21 cellular contexts compared by ENCODE assay signal in the genomic region with DNA sequence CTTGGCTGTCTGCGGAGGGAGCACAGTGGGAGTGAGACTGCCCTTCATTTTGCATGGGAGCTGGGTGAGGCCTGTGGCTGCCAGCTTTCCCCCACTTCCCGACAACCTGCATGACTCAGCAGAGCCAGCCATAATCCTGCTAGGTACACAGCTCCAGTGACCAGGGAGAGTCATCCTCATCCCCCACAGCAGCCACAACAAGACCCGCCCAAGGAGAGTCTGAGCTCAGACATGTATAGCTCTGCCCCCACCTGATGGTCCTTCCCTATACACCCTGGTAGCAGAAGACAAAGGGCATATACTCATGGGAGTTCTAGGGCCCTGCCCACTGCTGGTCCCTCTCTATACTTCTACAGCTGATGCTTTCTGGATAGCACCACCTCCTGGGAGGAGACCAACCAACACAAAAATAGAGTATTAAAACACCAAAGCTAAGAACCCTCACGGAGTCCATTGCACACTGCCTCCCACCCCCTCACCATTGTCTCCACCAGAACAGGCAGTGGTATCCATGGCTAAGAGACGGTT. TPM values are rescaled to one million over a fixed set of nuclear protein-coding genes. Genes with fewer than 3 reads are reported as not detected.
DNase-seq lines count a peak whose midpoint lies in the region; ATAC-seq, FAIRE-seq and TF ChIP-seq lines count a peak whose summit lies in the region.
"Had no signal": no experiment of that assay in that cellular context is flagged by ENCODE, and none has a peak within 500 bp of the region (broad histone marks: within the 10 kb centered on the region; RNA-seq: fewer than 3 reads in every experiment).

No MANE protein-coding gene starts in this region.

- no peaks in the 10 kb centered on the region for H3K9me3 ChIP-seq in thyroid gland
- H3K9me3 ChIP-seq: thoracic aorta had no signal

- H3K36me3 ChIP-seq in thyroid gland: no peaks in the 10 kb centered on the region
- H3K36me3 ChIP-seq: BLaER1, cardiac muscle cell, thoracic aorta had no signal

- H3K4me3 ChIP-seq in fibroblast of mammary gland (ENCODE audit: control insufficient read depth, low read depth, low read length) (no peak overlapping the region), retinal pigment epithelial cell (ENCODE audit: low read length) (no peak overlapping the region), thyroid gland (replicated peaks in 1 of 3) (no peak overlapping the region)
- H3K4me3 ChIP-seq: BLaER1, cardiac muscle cell had no signal

- no peaks in the 10 kb centered on the region for H3K4me1 ChIP-seq in thyroid gland
- H3K4me1 ChIP-seq: BLaER1 had no signal

- H3K4me1 Mint-ChIP-seq in HFFc6 (ENCODE audit: low read depth): peaks cover 22% of the 10 kb centered on the region
- H3K4me1 Mint-ChIP-seq in activated T-helper 2 cell treated with anti-CD3 and anti-CD28 coated beads, Interferon-gamma antibody, Interleukin-2, Interleukin-4, amounts not matched to agents 10 μg/mL and 5 μg/mL and 100 μg/mL, durations not matched to agents 14 hours and 24 hours and 36 hours (ENCODE audit: low read depth): no peaks in the 10 kb centered on the region
- H3K4me1 Mint-ChIP-seq: activated B cell treated with CpG ODN at 0.5 μM for 24 hours; activated CD8-positive, alpha-beta memory T cell treated with anti-CD3 and anti-CD28 coated beads, Interleukin-2, amount 10 ng/mL, durations not matched to agents 7 days and 5 days had no signal

- WGBS in thyroid gland, 2 donors: 91 to 96% methylated on average over 4 to 5 of the region's 5 CpGs

- H3K4me3 Mint-ChIP-seq in HFFc6: no peak overlapping the region
- H3K4me3 Mint-ChIP-seq in activated T-helper 2 cell treated with anti-CD3 and anti-CD28 coated beads, Interferon-gamma antibody, Interleukin-2, Interleukin-4, amounts not matched to agents 10 μg/mL and 5 μg/mL and 100 μg/mL, durations not matched to agents 14 hours and 24 hours and 36 hours (ENCODE audit: low read depth): no peak overlapping the region
- H3K4me3 Mint-ChIP-seq: activated B cell treated with CpG ODN at 0.5 μM for 24 hours; activated CD8-positive, alpha-beta memory T cell treated with anti-CD3 and anti-CD28 coated beads, Interleukin-2, amount 10 ng/mL, durations not matched to agents 7 days and 5 days; endodermal cell had no signal

- no peaks in the 10 kb centered on the region; the same call in 1 of the 2 replicates for H3K9me3 Mint-ChIP-seq in HFFc6
- H3K9me3 Mint-ChIP-seq in activated T-helper 2 cell treated with anti-CD3 and anti-CD28 coated beads, Interferon-gamma antibody, Interleukin-2, Interleukin-4, amounts not matched to agents 10 μg/mL and 5 μg/mL and 100 μg/mL, durations not matched to agents 14 hours and 24 hours and 36 hours: no peaks in the 10 kb centered on the region
- H3K9me3 Mint-ChIP-seq: activated B cell treated with CpG ODN at 0.5 μM for 24 hours had no signal

- intact Hi-C loops in activated T-helper 2 cell treated with anti-CD3 and anti-CD28 coated beads, Interferon-gamma antibody, Interleukin-2, Interleukin-4, amounts not matched to agents 10 μg/mL and 5 μg/mL and 100 μg/mL, durations not matched to agents 14 hours and 24 hours and 36 hours (cut with micrococcal nuclease): no loop called here
- intact Hi-C loops in thyroid gland (cut with DNase I): no loop called here

- TF ChIP-seq CTCF in HFFc6 (IDR thresholded peaks at IDR 0.05): no peak; the same call in 1 of the 2 replicates
- no peak for TF ChIP-seq CTCF in fibroblast of mammary gland (conservative IDR thresholded peaks at IDR 0.05; ENCODE audit: control insufficient read depth, insufficient read depth, low read depth, low read length)
- no peak for TF ChIP-seq CTCF in retinal pigment epithelial cell (conservative IDR thresholded peaks at IDR 0.05; ENCODE audit: low read depth, low read length)
- no peak for TF ChIP-seq CTCF in thyroid gland (IDR thresholded peaks at IDR 0.05)

- no peaks in the 10 kb centered on the region for H3K27me3 Mint-ChIP-seq in HFFc6 (ENCODE audit: insufficient read depth)
- peaks cover 5% of the 10 kb centered on the region for H3K27me3 Mint-ChIP-seq in activated T-helper 2 cell treated with anti-CD3 and anti-CD28 coated beads, Interferon-gamma antibody, Interleukin-2, Interleukin-4, amounts not matched to agents 10 μg/mL and 5 μg/mL and 100 μg/mL, durations not matched to agents 14 hours and 24 hours and 36 hours (ENCODE audit: low read depth)
- H3K27me3 Mint-ChIP-seq: activated CD8-positive, alpha-beta memory T cell treated with anti-CD3 and anti-CD28 coated beads, Interleukin-2, amount 10 ng/mL, durations not matched to agents 7 days and 5 days had no signal

- TF ChIP-seq POLR2A in thyroid gland (IDR thresholded peaks at IDR 0.05): no peak

- no peak for ATAC-seq in GM19452 (IDR thresholded peaks at IDR 0.05; ENCODE audit: unreplicated experiment)
- ATAC-seq: activated CD8-positive, alpha-beta memory T cell treated with anti-CD3 and anti-CD28 coated beads, Interleukin-2, amount 10 ng/mL, durations not matched to agents 7 days and 5 days had no signal

- no peaks in the 10 kb centered on the region for H3K27me3 ChIP-seq in thyroid gland
- H3K27me3 ChIP-seq: BLaER1, cardiac muscle cell had no signal

- no peaks in the 10 kb centered on the region; the same call in 1 of the 2 replicates for H3K36me3 Mint-ChIP-seq in HFFc6 (ENCODE audit: low read depth)
- no peaks in the 10 kb centered on the region for H3K36me3 Mint-ChIP-seq in activated T-helper 2 cell treated with anti-CD3 and anti-CD28 coated beads, Interferon-gamma antibody, Interleukin-2, Interleukin-4, amounts not matched to agents 10 μg/mL and 5 μg/mL and 100 μg/mL, durations not matched to agents 14 hours and 24 hours and 36 hours (ENCODE audit: low read depth)
- H3K36me3 Mint-ChIP-seq: activated CD8-positive, alpha-beta memory T cell treated with anti-CD3 and anti-CD28 coated beads, Interleukin-2, amount 10 ng/mL, durations not matched to agents 7 days and 5 days had no signal

- FAIRE-seq in HTR-8/SVneo (lab: Jason Lieb, UNC): no peak
- FAIRE-seq: islet of Langerhans had no signal

- H3K27ac Mint-ChIP-seq in HFFc6: no peak overlapping the region
- no peak overlapping the region for H3K27ac Mint-ChIP-seq in activated T-helper 2 cell treated with anti-CD3 and anti-CD28 coated beads, Interferon-gamma antibody, Interleukin-2, Interleukin-4, amounts not matched to agents 10 μg/mL and 5 μg/mL and 100 μg/mL, durations not matched to agents 14 hours and 24 hours and 36 hours
- H3K27ac Mint-ChIP-seq: activated B cell treated with CpG ODN at 0.5 μM for 24 hours; activated CD8-positive, alpha-beta memory T cell treated with anti-CD3 and anti-CD28 coated beads, Interleukin-2, amount 10 ng/mL, durations not matched to agents 7 days and 5 days; endodermal cell had no signal

- no peak overlapping the region for H3K27ac ChIP-seq in thyroid gland
- H3K27ac ChIP-seq: BLaER1, cardiac muscle cell, thoracic aorta had no signal

- DNase-seq in HFFc6 (peak; percentile 9), SW480 (ENCODE audit: low spot score) (peak; percentile 57), fibroblast of mammary gland (ENCODE audit: low read depth) (peak; percentile 30), retinal pigment epithelial cell (ENCODE audit: low read depth) (peak; percentile 61), thyroid gland (no peak), HTR-8/SVneo (ENCODE audit: insufficient read length, low spot score) (no peak)
- DNase-seq in activated T-helper 2 cell treated with anti-CD3 and anti-CD28 coated beads, Interferon-gamma antibody, Interleukin-2, Interleukin-4, amounts not matched to agents 10 μg/mL and 5 μg/mL and 100 μg/mL, durations not matched to agents 14 hours and 24 hours and 36 hours (ENCODE audit: low spot score): no peak
- DNase-seq: activated B cell treated with CpG ODN at 0.5 μM for 24 hours; activated CD8-positive, alpha-beta memory T cell treated with anti-CD3 and anti-CD28 coated beads, Interleukin-2, amount 10 ng/mL, durations not matched to agents 7 days and 5 days; activated naive CD4-positive, alpha-beta T cell; endodermal cell; IMR-90; NCI-H1417; NCI-H510A treated with DMSO at 0.1 percent for 48 hours; posterior cingulate gyrus; stimulated activated CD4-positive, alpha-beta T cell treated with anti-CD3 and anti-CD28 coated beads, Interleukin-15, amount 100 ng/mL, for 24 hours had no signal

RNA-seq across cellular contexts. Expression of a gene that starts 29.3 kb away (rescaled TPM):
- total RNA-seq in HFFc6 (2021; fragmentation: NEBNext Ultra II Directional; extraction: Animal tissue kit (Norgen Biotek cat#: 25700)): 10 to 100 TPM; 11.0 to 36.8 (median 11.7) TPM
- not detected in 2 replicates for total RNA-seq in activated T-helper 2 cell treated with anti-CD3 and anti-CD28 coated beads, Interferon-gamma antibody, Interleukin-2, Interleukin-4, amounts not matched to agents 10 μg/mL and 5 μg/mL and 100 μg/mL, durations not matched to agents 14 hours and 24 hours and 36 hours
- total RNA-seq in thyroid gland: 100 to 1,000 TPM; 182 to 392 (median 293) TPM
- total RNA-seq: activated B cell treated with CpG ODN at 0.5 μM for 24 hours; activated CD8-positive, alpha-beta memory T cell treated with anti-CD3 and anti-CD28 coated beads, Interleukin-2, amount 10 ng/mL, durations not matched to agents 7 days and 5 days had no signal

Comparison
In these comparisons a context has a peak if more than half of its experiments do, and no peak if none do; other contexts are left out.
1. DNase-seq: peak in HFFc6 (single experiment), SW480 (single experiment), fibroblast of mammary gland (single experiment) and retinal pigment epithelial cell (single experiment); none in activated T-helper 2 cell treated with anti-CD3 and anti-CD28 coated beads, Interferon-gamma antibody, Interleukin-2, Interleukin-4, amounts not matched to agents 10 μg/mL and 5 μg/mL and 100 μg/mL, durations not matched to agents 14 hours and 24 hours and 36 hours (single experiment), thyroid gland (0 of 2) and HTR-8/SVneo (single experiment).
2. RNA of a gene that starts 29.3 kb away (total RNA-seq): 182 to 392 TPM in thyroid gland and 11.0 to 36.8 TPM in HFFc6; not detected in activated T-helper 2 cell treated with anti-CD3 and anti-CD28 coated beads, Interferon-gamma antibody, Interleukin-2, Interleukin-4, amounts not matched to agents 10 μg/mL and 5 μg/mL and 100 μg/mL, durations not matched to agents 14 hours and 24 hours and 36 hours; every median in the first group is over 10 times any median in the second.